ENCODE assay signal across 26 cellular contexts in genomic region chr4:117479673-117480072, GRCh38.
DNase-seq lines count a peak whose midpoint lies in the region; ATAC-seq and TF ChIP-seq lines count a peak whose summit lies in the region.
"Had no signal": no experiment of that assay in that cellular context is flagged by ENCODE, and none has a peak within 500 bp of the region (broad histone marks: within the 10 kb centered on the region; RNA-seq: fewer than 3 reads in every experiment).

No MANE protein-coding gene starts in this region.

- H4K20me1 ChIP-seq in mammary epithelial cell (ENCODE audit: insufficient read depth, low read length) = no peaks in the 10 kb centered on the region

- H3K36me3 ChIP-seq in mammary epithelial cell (ENCODE audit: insufficient read depth, low read length) = no peaks in the 10 kb centered on the region
- H3K36me3 ChIP-seq: heart left ventricle, pancreas, thoracic aorta had no signal

- peaks cover 4% of the 10 kb centered on the region for H3K4me1 ChIP-seq in mammary epithelial cell (ENCODE audit: insufficient read depth, low read length)
- H3K4me1 ChIP-seq: heart left ventricle, pancreas had no signal

- in situ Hi-C loops in mammary epithelial cell (cut with MboI; ENCODE audit: low sequenced_read_pairs in 2 of 2) = no loop called here

- H3K27me3 ChIP-seq in mammary epithelial cell (ENCODE audit: insufficient read depth, low read length) = no peaks in the 10 kb centered on the region
- H3K27me3 ChIP-seq: heart left ventricle, pancreas had no signal

- no peak overlapping the region for H3K4me3 ChIP-seq in mammary epithelial cell (replicated peaks in 1 of 3; ENCODE audit: insufficient read depth in 1 of 3, low read depth in 2 of 3, low read length in 3 of 3)
- H3K4me3 ChIP-seq: heart left ventricle, pancreas, thoracic aorta had no signal

- ATAC-seq in GM21360 (IDR thresholded peaks at IDR 0.05; ENCODE audit: unreplicated experiment) = peak; percentile 52
- ATAC-seq in activated naive CD8-positive, alpha-beta T cell treated with anti-CD3 and anti-CD28 coated beads, Interleukin-2, amount 10 ng/mL, durations not matched to agents 7 days and 5 days (ENCODE audit: low read depth) = no peak
- no peak for ATAC-seq in GM19035 (IDR thresholded peaks at IDR 0.05; ENCODE audit: unreplicated experiment)
- ATAC-seq: heart left ventricle, natural killer cell, pancreas, sciatic nerve, SK-N-SH treated with all-trans-retinoic acid at 6 μM for 48 hours had no signal

- H3K27ac Mint-ChIP-seq in MCF 10A (ENCODE audit: low read depth, unreplicated experiment) (no peak overlapping the region), progenitor cell of endocrine pancreas (no peak overlapping the region)
- H3K27ac Mint-ChIP-seq in activated naive CD8-positive, alpha-beta T cell treated with anti-CD3 and anti-CD28 coated beads, Interleukin-2, amount 10 ng/mL, durations not matched to agents 7 days and 5 days = peak overlapping the region; percentile 77
- H3K27ac Mint-ChIP-seq: CD4-positive, CD25-positive, alpha-beta regulatory T cell; mesothelial cell of epicardium; natural killer cell; T-helper 2 cell treated with Interferon-gamma antibody and Interleukin-4, amounts not matched to agents 5 μg/mL and 100 μg/mL, for 36 hours had no signal

- peak; percentile 86 for DNase-seq in mammary epithelial cell
- DNase-seq in MCF 10A (ENCODE audit: unreplicated experiment) = no peak
- DNase-seq in activated naive CD8-positive, alpha-beta T cell treated with anti-CD3 and anti-CD28 coated beads, Interleukin-2, amount 10 ng/mL, durations not matched to agents 7 days and 5 days = no peak
- peak; percentile 3 for DNase-seq in stimulated activated CD4-positive, alpha-beta T cell treated with anti-CD3 and anti-CD28 coated beads, Interleukin-15, amount 100 ng/mL, for 24 hours
- no peak for DNase-seq in progenitor cell of endocrine pancreas (ENCODE audit: low spot score, unreplicated experiment)
- no peak for DNase-seq in NCI-H2081 (lab: John Stamatoyannopoulos, UW)
- DNase-seq: activated gamma-delta T cell; aorta; CD4-positive, CD25-positive, alpha-beta regulatory T cell; central memory CD4-positive, alpha-beta T cell; DMS 273 treated with DMSO at 0.1 percent for 48 hours; heart left ventricle; natural killer cell; NCI-H1048; NCI-H187 treated with DMSO at 0.1 percent for 48 hours; NCI-H2227 treated with DMSO at 0.1 percent for 48 hours; NCI-H748 treated with DMSO at 0.1 percent for 48 hours; pancreas; RPMI8226 had no signal

- H2AFZ ChIP-seq in mammary epithelial cell (ENCODE audit: low read depth, low read length) = peak overlapping the region; percentile 52

- CTCF ChIA-PET in mammary epithelial cell (lab: Charles Lee; ENCODE audit: low non-redundant PET) = no interaction called here
- CTCF ChIA-PET in MCF 10A (lab: Yijun Ruan, JAX) = no interaction called here

- H3K4me1 Mint-ChIP-seq in MCF 10A (ENCODE audit: insufficient read depth, unreplicated experiment) (peaks cover 6% of the 10 kb centered on the region), progenitor cell of endocrine pancreas (ENCODE audit: low read depth) (no peaks in the 10 kb centered on the region)
- no peaks in the 10 kb centered on the region for H3K4me1 Mint-ChIP-seq in activated naive CD8-positive, alpha-beta T cell treated with anti-CD3 and anti-CD28 coated beads, Interleukin-2, amount 10 ng/mL, durations not matched to agents 7 days and 5 days
- H3K4me1 Mint-ChIP-seq: CD4-positive, CD25-positive, alpha-beta regulatory T cell; natural killer cell had no signal

- H3K4me2 ChIP-seq in mammary epithelial cell (ENCODE audit: insufficient read depth, low read depth, low read length) = no peak overlapping the region

- no peaks in the 10 kb centered on the region for H3K9me3 ChIP-seq in mammary epithelial cell (replicated peaks; ENCODE audit: insufficient read depth, low read length)
- H3K9me3 ChIP-seq: heart left ventricle, pancreas, thoracic aorta had no signal

- intact Hi-C loops in mammary epithelial cell (cut with micrococcal nuclease) = no loop called here
- intact Hi-C loops in MCF 10A (cut with micrococcal nuclease) = no loop called here

- no peak overlapping the region for H3K9ac ChIP-seq in mammary epithelial cell (ENCODE audit: insufficient read depth, low read length)

- 75% methylated on average over 5 of the region's 6 CpGs for WGBS in mammary epithelial cell (ENCODE audit: low coverage, missing lambda C conversion rate)

- H3K36me3 Mint-ChIP-seq in MCF 10A (ENCODE audit: insufficient read depth, unreplicated experiment) (no peaks in the 10 kb centered on the region), progenitor cell of endocrine pancreas (ENCODE audit: insufficient read depth) (no peaks in the 10 kb centered on the region)
- no peaks in the 10 kb centered on the region for H3K36me3 Mint-ChIP-seq in activated naive CD8-positive, alpha-beta T cell treated with anti-CD3 and anti-CD28 coated beads, Interleukin-2, amount 10 ng/mL, durations not matched to agents 7 days and 5 days
- H3K36me3 Mint-ChIP-seq: CD4-positive, CD25-positive, alpha-beta regulatory T cell; mesothelial cell of epicardium; natural killer cell had no signal

- no peaks in the 10 kb centered on the region for H3K9me3 Mint-ChIP-seq in MCF 10A (ENCODE audit: unreplicated experiment)
- peaks cover 1% of the 10 kb centered on the region for H3K9me3 Mint-ChIP-seq in activated naive CD8-positive, alpha-beta T cell treated with anti-CD3 and anti-CD28 coated beads, Interleukin-2, amount 10 ng/mL, durations not matched to agents 7 days and 5 days
- no peaks in the 10 kb centered on the region for H3K9me3 Mint-ChIP-seq in progenitor cell of endocrine pancreas (ENCODE audit: low read depth)
- H3K9me3 Mint-ChIP-seq: T-helper 2 cell treated with Interferon-gamma antibody and Interleukin-4, amounts not matched to agents 5 μg/mL and 100 μg/mL, for 36 hours had no signal

- H3K27ac ChIP-seq in mammary epithelial cell (ENCODE audit: insufficient read depth, low read depth, low read length) = no peak overlapping the region
- H3K27ac ChIP-seq: heart left ventricle, pancreas, thoracic aorta had no signal

- H3K27me3 Mint-ChIP-seq in MCF 10A (ENCODE audit: insufficient read depth, unreplicated experiment) (no peaks in the 10 kb centered on the region), progenitor cell of endocrine pancreas (no peaks in the 10 kb centered on the region)
- no peaks in the 10 kb centered on the region for H3K27me3 Mint-ChIP-seq in activated naive CD8-positive, alpha-beta T cell treated with anti-CD3 and anti-CD28 coated beads, Interleukin-2, amount 10 ng/mL, durations not matched to agents 7 days and 5 days
- H3K27me3 Mint-ChIP-seq: CD4-positive, CD25-positive, alpha-beta regulatory T cell had no signal

- H3K4me3 Mint-ChIP-seq in MCF 10A (ENCODE audit: unreplicated experiment) (no peak overlapping the region), progenitor cell of endocrine pancreas (ENCODE audit: low read depth) (no peak overlapping the region)
- H3K4me3 Mint-ChIP-seq in activated naive CD8-positive, alpha-beta T cell treated with anti-CD3 and anti-CD28 coated beads, Interleukin-2, amount 10 ng/mL, durations not matched to agents 7 days and 5 days = no peak overlapping the region
- H3K4me3 Mint-ChIP-seq: CD4-positive, CD25-positive, alpha-beta regulatory T cell; mesothelial cell of epicardium; natural killer cell; T-helper 2 cell treated with Interferon-gamma antibody and Interleukin-4, amounts not matched to agents 5 μg/mL and 100 μg/mL, for 36 hours had no signal

- POLR2A ChIA-PET in MCF 10A (lab: Yijun Ruan, JAX) = no interaction called here
- POLR2A ChIA-PET in activated naive CD8-positive, alpha-beta T cell treated with anti-CD3 and anti-CD28 coated beads, Interleukin-2, amount 10 ng/mL, durations not matched to agents 7 days and 5 days (lab: Charles Lee) = no interaction called here

- TF ChIP-seq CTCF in mammary epithelial cell (conservative IDR thresholded peaks at IDR 0.05 in 1 of 2, IDR thresholded peaks at IDR 0.05 in 1 of 2; ENCODE audit: extremely low read depth in 1 of 2, insufficient read depth in 1 of 2, low read depth in 1 of 2, low read length in 2 of 2) = no peak
- TF ChIP-seq CTCF in MCF 10A (IDR thresholded peaks at IDR 0.05; ENCODE audit: unreplicated experiment) = no peak
- TF ChIP-seq CTCF in progenitor cell of endocrine pancreas (IDR thresholded peaks at IDR 0.05; ENCODE audit: unreplicated experiment) = no peak

- no TSS peak for BruUV-seq in mammary epithelial cell (replicated peaks; lab: Mats Ljungman, UMichigan)
- no TSS peak for BruUV-seq in MCF 10A (replicated peaks; lab: Mats Ljungman, UMichigan)

- dilution Hi-C loops in mammary epithelial cell (cut with HindIII; ENCODE audit: low sequenced_read_pairs) = no loop called here

- no peaks in the 10 kb centered on the region for H3K79me2 ChIP-seq in mammary epithelial cell (ENCODE audit: insufficient read depth, low read length)

Comparison
In these comparisons a context has a peak if more than half of its experiments do, and no peak if none do; other contexts are left out.
1. DNase-seq: peak in mammary epithelial cell (single experiment) and stimulated activated CD4-positive, alpha-beta T cell treated with anti-CD3 and anti-CD28 coated beads, Interleukin-15, amount 100 ng/mL, for 24 hours (single experiment); none in MCF 10A (single experiment), activated naive CD8-positive, alpha-beta T cell treated with anti-CD3 and anti-CD28 coated beads, Interleukin-2, amount 10 ng/mL, durations not matched to agents 7 days and 5 days (single experiment), progenitor cell of endocrine pancreas (single experiment) and NCI-H2081 (0 of 2).